Comparison of ENCODE assay signal across 26 cellular contexts in genomic region chr11:20126724-20127123, GRCh38. TPM values are rescaled to one million over a fixed set of nuclear protein-coding genes. Genes with fewer than 3 reads are reported as not detected.
DNase-seq lines count a peak whose midpoint lies in the region; ATAC-seq and TF ChIP-seq lines count a peak whose summit lies in the region.
"Had no signal": no experiment of that assay in that cellular context is flagged by ENCODE, and none has a peak within 500 bp of the region (broad histone marks: within the 10 kb centered on the region; RNA-seq: fewer than 3 reads in every experiment).

No MANE protein-coding gene starts in this region.

- in situ Hi-C loops in astrocyte of the spinal cord (cut with HindIII; ENCODE audit: low sequenced_read_pairs) = loop anchor here (25.0 kb wide), 1 partner anchor 236 kb away; the partner anchor contains the start of gene HTATIP2

- H3K79me2 ChIP-seq in PC-9 (ENCODE audit: low read depth) = no peaks in the 10 kb centered on the region

- H3K4me1 Mint-ChIP-seq in HFFc6 (ENCODE audit: low read depth) = peaks cover 19% of the 10 kb centered on the region

- H2AFZ ChIP-seq in PC-9 = no peak overlapping the region

- H3K9me3 Mint-ChIP-seq in HFFc6 = no peaks in the 10 kb centered on the region
- H3K9me3 Mint-ChIP-seq: CD8-positive, alpha-beta memory T cell had no signal

- peaks cover 10 to 14% of the 10 kb centered on the region in 2 donors for H3K4me1 ChIP-seq in thyroid gland
- H3K4me1 ChIP-seq in PC-9 (replicated peaks; ENCODE audit: insufficient read depth) = no peaks in the 10 kb centered on the region

- peak overlapping the region; percentile 92; the same call in 1 of the 2 replicates for H3K27ac Mint-ChIP-seq in HFFc6
- H3K27ac Mint-ChIP-seq: B cell; CD8-positive, alpha-beta memory T cell had no signal

- H4K20me1 ChIP-seq in PC-9 (ENCODE audit: insufficient read depth) = no peaks in the 10 kb centered on the region

- POLR2A ChIA-PET in PC-9 (lab: Charles Lee; ENCODE audit: unreplicated experiment) = no interaction called here

- no peaks in the 10 kb centered on the region for H3F3A ChIP-seq in PC-9 (ENCODE audit: insufficient read depth, low read depth)

- CTCF ChIA-PET in PC-9 (lab: Charles Lee) = no interaction called here

- H3K27ac ChIP-seq in thyroid gland (peak overlapping the region; percentile 89 to 92 (median 89)), PC-9 (no peak overlapping the region)
- H3K27ac ChIP-seq: C4-2B had no signal

- H3K27me3 ChIP-seq in thyroid gland = no peaks in the 10 kb centered on the region
- H3K27me3 ChIP-seq in PC-9 (ENCODE audit: insufficient read depth, low read depth) = no peaks in the 10 kb centered on the region

- TF ChIP-seq CTCF in HFFc6 (IDR thresholded peaks at IDR 0.05) (no peak), astrocyte of the spinal cord (IDR thresholded peaks at IDR 0.05; ENCODE audit: low read depth, low read length) (no peak), fibroblast of the aortic adventitia (IDR thresholded peaks at IDR 0.05; ENCODE audit: insufficient read depth, low read length) (no peak), thyroid gland (IDR thresholded peaks at IDR 0.05) (no peak), PC-9 (conservative IDR thresholded peaks at IDR 0.05) (no peak)

- H3K36me3 Mint-ChIP-seq in HFFc6 (ENCODE audit: low read depth) = no peaks in the 10 kb centered on the region
- H3K36me3 Mint-ChIP-seq: CD8-positive, alpha-beta memory T cell had no signal

- H3K4me3 ChIP-seq in astrocyte of the spinal cord (ENCODE audit: low read depth, low read length) = no peak overlapping the region
- H3K4me3 ChIP-seq in fibroblast of the aortic adventitia (ENCODE audit: low read depth, low read length) = no peak overlapping the region
- H3K4me3 ChIP-seq in thyroid gland (replicated peaks in 1 of 3) = no peak overlapping the region
- H3K4me3 ChIP-seq in PC-9 = no peak overlapping the region

- DNase-seq in HFFc6 = no peak
- DNase-seq in astrocyte of the spinal cord (ENCODE audit: low read depth, low spot score) = peak; percentile 37
- DNase-seq in fibroblast of the aortic adventitia (ENCODE audit: low read depth) = peak; percentile 41
- no peak for DNase-seq in thyroid gland
- DNase-seq in PC-9 = no peak
- no peak for DNase-seq in activated gamma-delta T cell treated with Interleukin-2 at 50 U/mL for 16 hours
- DNase-seq: CD8-positive, alpha-beta memory T cell; DMS 273 treated with DMSO at 0.1 percent for 48 hours; DMS79; GF-D8; HCEC 1CT; Karpas-422; NCI-H1092; NCI-H1417 treated with DMSO at 0.1 percent for 48 hours; NCI-H1694 treated with DMSO at 0.1 percent for 48 hours; NCI-H2081; NCI-H2227 treated with DMSO at 0.1 percent for 48 hours; NCI-H526 treated with DMSO at 0.1 percent for 48 hours had no signal

- H3K27me3 Mint-ChIP-seq in HFFc6 (ENCODE audit: insufficient read depth) = peaks cover 4% of the 10 kb centered on the region

- H3K9me2 ChIP-seq in PC-9 (ENCODE audit: insufficient read depth) = no peaks in the 10 kb centered on the region

- TF ChIP-seq POLR2A in thyroid gland (IDR thresholded peaks at IDR 0.05) = no peak

- BruUV-seq in PC-9 (replicated peaks; lab: Mats Ljungman, UMichigan) = no TSS peak

- H3K9me3 ChIP-seq in thyroid gland = no peaks in the 10 kb centered on the region
- H3K9me3 ChIP-seq in PC-9 (ENCODE audit: insufficient read depth, low read depth) = no peaks in the 10 kb centered on the region

- H3K36me3 ChIP-seq in thyroid gland (no peaks in the 10 kb centered on the region), PC-9 (ENCODE audit: low read depth) (no peaks in the 10 kb centered on the region)

- H3K4me3 Mint-ChIP-seq in HFFc6 = no peak overlapping the region
- H3K4me3 Mint-ChIP-seq: B cell; CD8-positive, alpha-beta memory T cell had no signal

- no peak for ATAC-seq in GM21360 (IDR thresholded peaks at IDR 0.05; ENCODE audit: unreplicated experiment)
- ATAC-seq: Panc1 had no signal

- intact Hi-C loops in thyroid gland (cut with DNase I) = loop anchor here (5.0 kb wide), 1 partner anchor 221 kb away; no protein-coding TSS in a partner anchor
- intact Hi-C loops in PC-9 (cut with micrococcal nuclease; ENCODE audit: unreplicated experiment) = loop anchor here (10.0 kb wide), 1 partner anchor 1388 kb away; no protein-coding TSS in a partner anchor

- H3K4me2 ChIP-seq in PC-9 = no peak overlapping the region

- WGBS in thyroid gland, 2 donors = 88 to 93% methylated on average over 8 of the region's 8 CpGs

RNA-seq across cellular contexts. Expression of gene DBX1, which starts 33.6 kb away (rescaled TPM):
- not detected for total RNA-seq in HFFc6 (2021; fragmentation: NEBNext Ultra II Directional; extraction: Animal tissue kit (Norgen Biotek cat#: 25700))
- total RNA-seq in fibroblast of the aortic adventitia (ENCODE audit: low replicate concordance) (not detected in 2 replicates), thyroid gland (not detected), PC-9 (2021) (not detected in 2 replicates)
- total RNA-seq: A673; B cell; CD8-positive, alpha-beta memory T cell; H1; HT-29; NCI-H460 had no signal

Comparison
In these comparisons a context has a peak if more than half of its experiments do, and no peak if none do; other contexts are left out.
1. DNase-seq: peak in astrocyte of the spinal cord (single experiment) and fibroblast of the aortic adventitia (single experiment); none in HFFc6 (single experiment), thyroid gland (0 of 2), PC-9 (0 of 2) and activated gamma-delta T cell treated with Interleukin-2 at 50 U/mL for 16 hours (single experiment).